In the genomic region with DNA sequence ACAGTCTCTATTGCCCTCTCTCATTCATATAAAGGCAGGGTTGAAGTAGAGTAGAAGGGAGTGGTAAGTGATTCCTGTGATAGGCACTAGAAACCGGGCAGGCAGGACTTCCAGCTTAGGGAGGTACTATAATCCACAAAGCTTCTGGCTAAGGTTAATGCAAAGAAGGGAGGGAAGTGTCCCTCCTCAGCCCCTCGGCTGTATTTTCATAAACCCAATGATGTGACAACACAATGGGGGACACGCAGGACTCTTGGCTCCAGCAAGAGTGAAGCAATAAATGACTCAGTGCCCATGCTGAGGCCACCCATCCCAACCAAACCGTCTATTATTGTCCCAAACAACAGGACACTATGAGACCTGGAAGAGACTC, we compare ENCODE assay signal across 9 cellular contexts.
DNase-seq lines count a peak whose midpoint lies in the region; ATAC-seq lines count a peak whose summit lies in the region.
"Had no signal": no experiment of that assay in that cellular context is flagged by ENCODE, and none has a peak within 500 bp of the region (broad histone marks: within the 10 kb centered on the region; RNA-seq: fewer than 3 reads in every experiment).

No MANE protein-coding gene starts in this region.

- H3K4me1 Mint-ChIP-seq in activated T-helper 17 cell treated with anti-CD3 and anti-CD28 coated beads, Interleukin-2, amount 50 U/mL, for 72 hours, result peaks cover 86% of the 10 kb centered on the region
- peaks cover 67% of the 10 kb centered on the region for H3K4me1 Mint-ChIP-seq in memory B cell

- peak overlapping the region; percentile 99 for H3K4me3 Mint-ChIP-seq in activated T-helper 17 cell treated with anti-CD3 and anti-CD28 coated beads, Interleukin-2, amount 50 U/mL, for 72 hours
- peak overlapping the region; percentile 64 for H3K4me3 Mint-ChIP-seq in memory B cell

- ATAC-seq in HG02885 (IDR thresholded peaks at IDR 0.05; ENCODE audit: poor library complexity, unreplicated experiment) (peak; percentile 37), memory B cell (ENCODE audit: low read depth) (peak; percentile 13), HG03469 (IDR thresholded peaks at IDR 0.05; ENCODE audit: unreplicated experiment) (no peak), GM21360 (IDR thresholded peaks at IDR 0.05; ENCODE audit: unreplicated experiment) (no peak)
- ATAC-seq in activated T-helper 17 cell treated with anti-CD3 and anti-CD28 coated beads, Interleukin-2, amount 50 U/mL, for 72 hours (replicated peaks), result peak; percentile 18

- no peaks in the 10 kb centered on the region for H3K27me3 Mint-ChIP-seq in activated T-helper 17 cell treated with anti-CD3 and anti-CD28 coated beads, Interleukin-2, amount 50 U/mL, for 72 hours
- H3K27me3 Mint-ChIP-seq in memory B cell, result no peaks in the 10 kb centered on the region

- H3K9me3 Mint-ChIP-seq in activated T-helper 17 cell treated with anti-CD3 and anti-CD28 coated beads, Interleukin-2, amount 50 U/mL, for 72 hours, result no peaks in the 10 kb centered on the region
- H3K9me3 Mint-ChIP-seq in memory B cell, result no peaks in the 10 kb centered on the region

- peak overlapping the region; percentile 100 for H3K27ac Mint-ChIP-seq in activated T-helper 17 cell treated with anti-CD3 and anti-CD28 coated beads, Interleukin-2, amount 50 U/mL, for 72 hours
- H3K27ac Mint-ChIP-seq in memory B cell, result peak overlapping the region; percentile 83

- DNase-seq in AG08396 (ENCODE audit: low spot score) (peak; percentile 39), memory B cell (ENCODE audit: low spot score in 2 of 2) (no peak), NCI-H1105 (lab: John Stamatoyannopoulos, UW) (no peak)
- DNase-seq in stimulated activated CD4-positive, alpha-beta T cell treated with anti-CD3 and anti-CD28 coated beads, Interleukin-4, amount 100 ng/mL, for 4 hours, result no peak
- DNase-seq: stimulated activated CD4-positive, alpha-beta T cell treated with anti-CD3 and anti-CD28 coated beads, Interleukin-2, amount 100 ng/mL, for 24 hours had no signal

- peaks cover 100% of the 10 kb centered on the region for H3K36me3 Mint-ChIP-seq in activated T-helper 17 cell treated with anti-CD3 and anti-CD28 coated beads, Interleukin-2, amount 50 U/mL, for 72 hours (ENCODE audit: low read depth)
- H3K36me3 Mint-ChIP-seq in memory B cell, result peaks cover 35% of the 10 kb centered on the region

Comparison
In these comparisons a context has a peak if more than half of its experiments do, and no peak if none do; other contexts are left out.
1. ATAC-seq: peak in HG02885 (single experiment), activated T-helper 17 cell treated with anti-CD3 and anti-CD28 coated beads, Interleukin-2, amount 50 U/mL, for 72 hours (single experiment) and memory B cell (single experiment); none in HG03469 (single experiment) and GM21360 (single experiment).